Comparison of ENCODE assay signal across 8 cellular contexts in the genomic region with DNA sequence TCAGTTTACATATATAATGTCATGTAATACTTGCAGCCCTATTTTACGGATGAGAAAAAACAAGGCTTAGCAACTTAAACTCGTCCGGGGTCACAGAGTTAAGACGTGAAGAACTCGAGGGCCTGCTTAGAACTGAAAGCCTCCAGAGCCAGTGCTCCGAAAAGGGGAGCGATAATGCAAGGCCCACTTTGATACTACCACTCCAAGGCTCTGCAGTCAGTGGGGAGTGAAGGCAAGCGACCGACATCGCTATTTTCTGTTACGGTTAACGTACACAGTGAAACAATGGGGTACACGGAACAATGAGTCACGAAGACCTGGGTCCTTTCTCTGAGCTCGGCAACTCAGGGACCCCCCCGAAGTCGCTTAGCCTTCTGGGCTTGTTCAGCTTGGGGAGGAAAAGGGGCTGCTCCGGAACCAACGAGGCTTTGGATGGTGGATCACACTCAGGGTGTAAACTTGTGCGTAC. TPM values are rescaled to one million over a fixed set of nuclear protein-coding genes. Genes with fewer than 3 reads are reported as not detected.
DNase-seq lines count a peak whose midpoint lies in the region; ATAC-seq and TF ChIP-seq lines count a peak whose summit lies in the region.

No MANE protein-coding gene starts in this region.

- H3K9me3 ChIP-seq in MG63 (no peaks in the 10 kb centered on the region), mesodermal cell (ENCODE audit: control insufficient read depth, low read length) (no peaks in the 10 kb centered on the region)

- peak overlapping the region; percentile 90 for H3K27ac ChIP-seq in mesodermal cell (ENCODE audit: low read depth, low read length, severe bottlenecking)

- 0 to 12% methylated on average over 13 to 17 of the region's 20 CpGs for WGBS in mesodermal cell (ENCODE audit: insufficient coverage in 2 of 2), 2 experiments

- no peak for ATAC-seq in GM18520 (IDR thresholded peaks at IDR 0.05; ENCODE audit: unreplicated experiment)

- H3K4me3 ChIP-seq in MG63 (peak overlapping the region; percentile 91), cardiac fibroblast (replicated peaks in 1 of 2; ENCODE audit: low read depth in 2 of 2, low read length in 2 of 2) (peak overlapping the region; percentile 98 to 99), mesodermal cell (ENCODE audit: extremely low read depth, insufficient read depth, low read length, poor library complexity, severe bottlenecking) (peak overlapping the region; percentile 61)

- peak; percentile 21 for DNase-seq in stimulated activated CD8-positive, alpha-beta memory T cell treated with anti-CD3 and anti-CD28 coated beads, Interleukin-12 subunit alpha, Interleukin-12 subunit beta, amount 100 ng/mL, for 24 hours (ENCODE audit: extremely low read depth)
- DNase-seq in stimulated activated CD8-positive, alpha-beta memory T cell treated with anti-CD3 and anti-CD28 coated beads, Interleukin-4, amount 100 ng/mL, for 48 hours = no peak
- DNase-seq in MG63 = no peak
- DNase-seq in cardiac fibroblast (ENCODE audit: low read depth in 2 of 2) = no peak
- DNase-seq in GDM1 (lab: John Stamatoyannopoulos, UW) = no peak
- no peak for DNase-seq in NCI-H226

- no peak for TF ChIP-seq CTCF in cardiac fibroblast (IDR thresholded peaks at IDR 0.05; ENCODE audit: low read depth, low read length)

- no peaks in the 10 kb centered on the region for H3K4me1 ChIP-seq in mesodermal cell (ENCODE audit: control insufficient read depth, insufficient read depth, low read length, poor library complexity, severe bottlenecking)

- H3K36me3 ChIP-seq in MG63 (no peaks in the 10 kb centered on the region; the same call in 1 of the 2 replicates), mesodermal cell (ENCODE audit: control insufficient read depth, insufficient read depth, low read length) (peaks cover 8% of the 10 kb centered on the region)

- no peaks in the 10 kb centered on the region for H3K27me3 ChIP-seq in MG63

RNA-seq across cellular contexts. Expression of a gene that starts 1.0 kb away (rescaled TPM):
- total RNA-seq in MG63 (2014; rRNA removed; shearing (Covaris generic); ENCODE audit: low replicate concordance) = 122 and 247 TPM in 2 replicates
- polyA plus RNA-seq in mesodermal cell (2013, experiment 1 of 2) = 90.5 TPM
- polyA plus RNA-seq in mesodermal cell (2013, experiment 2 of 2) = 111 TPM
